ENCODE assay signal across 8 cellular contexts in the genomic region with DNA sequence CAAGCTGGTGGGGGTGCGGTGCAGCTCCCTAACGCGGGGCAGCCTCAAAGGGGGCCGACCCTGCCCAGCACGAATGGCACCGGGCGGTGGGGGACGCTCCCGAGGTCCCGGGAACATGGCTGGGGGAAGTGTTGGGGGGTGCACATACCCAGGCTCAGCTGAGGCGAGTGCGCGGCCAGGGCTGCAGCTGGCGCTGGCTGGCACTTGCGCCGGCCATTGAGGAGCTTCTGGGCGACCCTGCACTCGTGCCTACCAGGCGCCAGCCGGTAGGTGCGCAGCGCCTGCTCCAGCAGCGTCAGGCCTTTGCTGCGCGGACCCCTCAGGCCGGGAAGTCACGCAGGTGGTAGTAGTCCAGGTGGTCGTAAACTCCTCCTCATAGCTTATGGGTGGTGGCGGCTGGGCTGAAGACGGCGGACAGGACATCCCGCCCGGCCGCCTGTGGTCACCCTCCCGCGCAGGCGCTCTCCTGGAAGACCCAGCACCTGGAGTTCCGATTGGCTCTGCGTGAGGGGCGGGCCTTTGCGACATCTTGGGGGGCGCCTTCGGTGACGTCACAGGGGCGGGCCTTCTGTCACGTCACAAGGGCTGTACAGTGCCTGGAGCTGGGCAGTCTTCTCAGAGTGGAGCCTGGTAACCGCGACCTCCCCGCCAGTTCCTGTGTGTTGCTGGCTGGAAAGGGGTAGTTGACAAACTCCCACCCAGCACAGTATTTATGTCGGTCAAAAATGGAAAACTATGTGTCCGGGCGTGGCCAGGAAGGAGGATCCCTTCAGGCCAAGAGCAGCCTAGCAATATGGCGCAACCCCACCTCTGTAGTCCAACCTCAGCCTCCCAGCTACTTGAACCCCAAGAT.
DNase-seq lines count a peak whose midpoint lies in the region; ATAC-seq and TF ChIP-seq lines count a peak whose summit lies in the region.
"Not testable (repeated sequence)": the region's sequence is repeated elsewhere in the genome, so short reads cannot be mapped to it uniquely, and the experiment has no call there.

No MANE protein-coding gene starts in this region.

- not testable (repeated sequence) for H4K20me1 ChIP-seq in OCI-LY7 (ENCODE audit: insufficient read depth, low read length)

- not testable (repeated sequence) for H3K4me1 ChIP-seq in OCI-LY7 (ENCODE audit: insufficient read depth, low read length, poor library complexity, severe bottlenecking); mucosa of descending colon (ENCODE audit: low read depth)

- not testable (repeated sequence) for H3K4me1 Mint-ChIP-seq in Calu3 (ENCODE audit: low read depth, unreplicated experiment)

- peak overlapping the region; percentile 69 for H3K27ac Mint-ChIP-seq in Calu3 (ENCODE audit: unreplicated experiment)

- CTCF ChIA-PET in Calu3 (lab: Charles Lee), result not testable (repeated sequence)
- CTCF ChIA-PET in OCI-LY7 (lab: Charles Lee; ENCODE audit: unreplicated experiment), result interaction anchor here (0.6 kb wide), 1 partner anchor 261 kb away, joined by 4 read pairs; no protein-coding TSS in a partner anchor

- peak overlapping the region; percentile 80 for H3K4me3 Mint-ChIP-seq in Calu3 (ENCODE audit: low read depth, unreplicated experiment)

- BruUV-seq in Calu3 (replicated peaks; lab: Mats Ljungman, UMichigan), result TSS peak; percentile 70
- not testable (repeated sequence) for BruUV-seq in OCI-LY7 (replicated peaks; lab: Mats Ljungman, UMichigan)

- not testable (repeated sequence) for H3K9me3 ChIP-seq in OCI-LY7 (ENCODE audit: low read length); mucosa of descending colon

- not testable (repeated sequence) for H3K27ac ChIP-seq in OCI-LY7 (ENCODE audit: low read depth, low read length, poor library complexity, severe bottlenecking); epithelial cell of prostate

- not testable (repeated sequence) for H3K27me3 Mint-ChIP-seq in Calu3 (ENCODE audit: unreplicated experiment)

- intact Hi-C loops in Calu3 (cut with micrococcal nuclease; ENCODE audit: unreplicated experiment); OCI-LY7 (cut with micrococcal nuclease; ENCODE audit: unreplicated experiment); mucosa of descending colon (cut with DNase I, micrococcal nuclease): not testable (repeated sequence)

- peak; percentile 99 for ATAC-seq in GM21367 (IDR thresholded peaks at IDR 0.05; ENCODE audit: unreplicated experiment)
- ATAC-seq in mucosa of descending colon, result peak; percentile 99

- H3K36me3 ChIP-seq in OCI-LY7 (ENCODE audit: insufficient read depth, low read length); mucosa of descending colon (ENCODE audit: low read depth): not testable (repeated sequence)

- POLR2A ChIA-PET in OCI-LY7 (lab: Charles Lee), result not testable (repeated sequence)

- not testable (repeated sequence) for TF ChIP-seq CTCF in Calu3 (IDR thresholded peaks at IDR 0.05; ENCODE audit: unreplicated experiment); OCI-LY7 (conservative IDR thresholded peaks at IDR 0.05; ENCODE audit: low read length); mucosa of descending colon (IDR thresholded peaks at IDR 0.05)

- peak overlapping the region; percentile 60 for H3K4me2 ChIP-seq in OCI-LY7 (ENCODE audit: low read length)

- peak overlapping the region; percentile 64; the same call in 1 of the 2 replicates for H2AFZ ChIP-seq in OCI-LY7 (ENCODE audit: low read length)

- H3K9me3 Mint-ChIP-seq in Calu3 (ENCODE audit: low read depth, unreplicated experiment), result not testable (repeated sequence)

- peak overlapping the region; percentile 70 for H3K4me3 ChIP-seq in OCI-LY7 (ENCODE audit: low read depth, low read length, poor library complexity, severe bottlenecking)
- H3K4me3 ChIP-seq in mucosa of descending colon, result peak overlapping the region; percentile 30

- DNase-seq in Calu3 (peak; percentile 90), HS-5 (ENCODE audit: low read depth) (peak; percentile 63), OCI-LY7 (ENCODE audit: low spot score) (peak; percentile 79), epithelial cell of prostate (ENCODE audit: low read depth, low spot score) (peak; percentile 57), mucosa of descending colon (peak; percentile 96 to 97 (median 97))
- DNase-seq in activated T-cell treated with anti-CD3 and anti-CD28 coated beads, Interleukin-2, amount 50 U/mL, for 1 hour, result peak; percentile 95
- peak; percentile 80 to 92 for DNase-seq in stimulated activated CD8-positive, alpha-beta memory T cell treated with anti-CD3 and anti-CD28 coated beads, Interleukin-2, amount 100 ng/mL, for 1 hour (ENCODE audit: low read depth in 2 of 2)

- H3K79me2 ChIP-seq in OCI-LY7 (ENCODE audit: insufficient read depth, low read depth, low read length), result not testable (repeated sequence)

- not testable (repeated sequence) for H3K9me2 ChIP-seq in OCI-LY7 (ENCODE audit: insufficient read depth, low read length)

- H3K36me3 Mint-ChIP-seq in Calu3 (ENCODE audit: insufficient read depth, unreplicated experiment), result peaks cover 11% of the 10 kb centered on the region
